ENCODE assay signal across 19 cellular contexts in the genomic region with DNA sequence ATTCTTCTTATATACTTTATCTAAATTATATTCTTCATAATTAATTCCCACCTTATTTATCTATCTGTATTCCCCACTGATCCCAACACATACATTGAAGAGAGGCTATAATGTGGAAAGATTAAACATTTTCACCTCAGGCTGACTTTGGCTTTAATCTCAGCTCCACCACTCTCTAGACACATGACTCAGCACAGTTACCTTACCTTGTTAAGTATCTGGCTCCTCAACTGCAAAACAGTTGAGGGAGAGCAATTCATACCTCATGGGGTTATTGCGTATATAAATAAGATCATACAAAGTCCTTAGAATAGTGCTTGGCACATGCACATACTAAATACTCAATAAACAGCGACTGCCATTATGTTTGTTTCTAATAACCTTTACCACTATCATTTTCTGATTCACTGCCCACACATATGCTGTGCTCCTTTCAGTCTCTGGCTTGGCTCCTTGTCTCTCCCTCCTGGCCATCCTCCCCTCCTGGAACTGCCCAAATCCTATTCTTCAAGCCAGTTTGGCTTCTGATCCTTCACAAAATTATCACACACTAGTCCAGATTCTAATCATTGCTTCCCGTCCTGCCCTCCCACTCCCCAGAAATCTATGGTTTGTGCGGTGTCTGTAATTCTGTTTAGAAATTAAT.
"Had no signal": no experiment of that assay in that cellular context is flagged by ENCODE, and none has a peak within 500 bp of the region (broad histone marks: within the 10 kb centered on the region; RNA-seq: fewer than 3 reads in every experiment).

No MANE protein-coding gene starts in this region.

- H3K4me1 ChIP-seq: lower lobe of right lung, spleen had no signal

- H3K27me3 ChIP-seq: gastroesophageal sphincter, heart left ventricle, testis had no signal

- H3K36me3 ChIP-seq: gastroesophageal sphincter, heart left ventricle, lower lobe of right lung, neutrophil, spleen, WERI-Rb-1 had no signal

- DNase-seq: activated CD4-positive, alpha-beta T cell treated with anti-CD3 and anti-CD28 coated beads, Interleukin-2, amount 50 U/mL, for 48 hours; activated naive CD4-positive, alpha-beta T cell; activated naive CD8-positive, alpha-beta T cell treated with anti-CD3 and anti-CD28 coated beads, Interleukin-2, amount 10 ng/mL, durations not matched to agents 7 days and 5 days; heart left ventricle; lower lobe of right lung; retina; spleen; stimulated activated CD4-positive, alpha-beta T cell treated with anti-CD3 and anti-CD28 coated beads, Interleukin-4, amount 100 ng/mL, for 4 hours; T-helper 2 cell; testis; WERI-Rb-1 had no signal

- H3K27ac ChIP-seq: coronary artery, gastroesophageal sphincter, heart left ventricle, lower lobe of right lung, neutrophil, parathyroid adenoma, spleen, WERI-Rb-1 had no signal

- H3K9me3 ChIP-seq: gastroesophageal sphincter, lower lobe of right lung, neutrophil, spleen, testis had no signal

- ATAC-seq: esophagus mucosa; gastroesophageal sphincter; natural killer cell treated with Interleukin-12 subunit alpha and Interleukin-12 subunit beta and Interleukin-15 and Interleukin-18, amount 100 ng/mL, for 72 hours; stimulated activated memory B cell treated with anti-CD40 and anti-IgM and Interleukin-4, amounts not matched to agents 10 μg/mL and 1 μg/mL and 100 μg/mL, for 72 hours had no signal

- H3K4me3 ChIP-seq: coronary artery, gastroesophageal sphincter, heart left ventricle, lower lobe of right lung, spleen, testis had no signal

- FAIRE-seq: endometrium had no signal
